In genomic region chr14:31536201-31536960, GRCh38 we compare ENCODE assay signal across 25 cellular contexts. TPM values are rescaled to one million over a fixed set of nuclear protein-coding genes. Genes with fewer than 3 reads are reported as not detected.
DNase-seq lines count a peak whose midpoint lies in the region; ATAC-seq and TF ChIP-seq lines count a peak whose summit lies in the region.
"Had no signal": no experiment of that assay in that cellular context is flagged by ENCODE, and none has a peak within 500 bp of the region (broad histone marks: within the 10 kb centered on the region; RNA-seq: fewer than 3 reads in every experiment).

No MANE protein-coding gene starts in this region.

- no peak for TF ChIP-seq POLR2A in breast epithelium (IDR thresholded peaks at IDR 0.05)

- no peaks in the 10 kb centered on the region for H3K36me3 Mint-ChIP-seq in stimulated activated effector memory CD8-positive, alpha-beta T cell treated with anti-CD3 and anti-CD28 coated beads, Interleukin-12 subunit alpha, Interleukin-12 subunit beta, amount 100 ng/mL, for 72 hours
- H3K36me3 Mint-ChIP-seq in activated naive CD4-positive, alpha-beta T cell treated with anti-CD3 and anti-CD28 coated beads, Interleukin-2, amount 10 ng/mL, durations not matched to agents 7 days and 5 days = no peaks in the 10 kb centered on the region

- no peaks in the 10 kb centered on the region for H3K9me3 Mint-ChIP-seq in stimulated activated effector memory CD8-positive, alpha-beta T cell treated with anti-CD3 and anti-CD28 coated beads, Interleukin-12 subunit alpha, Interleukin-12 subunit beta, amount 100 ng/mL, for 72 hours
- no peaks in the 10 kb centered on the region for H3K9me3 Mint-ChIP-seq in activated naive CD4-positive, alpha-beta T cell treated with anti-CD3 and anti-CD28 coated beads, Interleukin-2, amount 10 ng/mL, durations not matched to agents 7 days and 5 days
- H3K9me3 Mint-ChIP-seq: CD4-positive, alpha-beta T cell; HFFc6 had no signal

- 75% methylated on average over 5 of the region's 5 CpGs for WGBS in mammary epithelial cell (ENCODE audit: low coverage, missing lambda C conversion rate)

- no peaks in the 10 kb centered on the region for H3K79me2 ChIP-seq in mammary epithelial cell (ENCODE audit: insufficient read depth, low read length)

- dilution Hi-C loops in mammary epithelial cell (cut with HindIII; ENCODE audit: low sequenced_read_pairs) = no loop called here

- no peak overlapping the region for H2AFZ ChIP-seq in mammary epithelial cell (ENCODE audit: low read depth, low read length)

- no peaks in the 10 kb centered on the region for H3K36me3 ChIP-seq in mammary epithelial cell (ENCODE audit: insufficient read depth, low read length)
- H3K36me3 ChIP-seq in breast epithelium = no peaks in the 10 kb centered on the region

- no peaks in the 10 kb centered on the region for H3K27me3 ChIP-seq in mammary epithelial cell (ENCODE audit: insufficient read depth, low read length)
- H3K27me3 ChIP-seq in breast epithelium = no peaks in the 10 kb centered on the region

- peaks cover 4% of the 10 kb centered on the region for H3K27me3 Mint-ChIP-seq in activated naive CD4-positive, alpha-beta T cell treated with anti-CD3 and anti-CD28 coated beads, Interleukin-2, amount 10 ng/mL, durations not matched to agents 7 days and 5 days

- CTCF ChIA-PET in mammary epithelial cell (lab: Charles Lee; ENCODE audit: low non-redundant PET) = no interaction called here
- CTCF ChIA-PET in HEK293T (lab: Yijun Ruan, JAX) = no interaction called here
- CTCF ChIA-PET in activated naive CD4-positive, alpha-beta T cell treated with anti-CD3 and anti-CD28 coated beads, Interleukin-2, amount 10 ng/mL, durations not matched to agents 7 days and 5 days (lab: Charles Lee) = interaction anchor here (1.5 kb wide), 1 partner anchor 26 kb away, joined by 4 read pairs; no protein-coding TSS in a partner anchor

- in situ Hi-C loops in mammary epithelial cell (cut with MboI; ENCODE audit: low sequenced_read_pairs in 2 of 2) = no loop called here

- no peak overlapping the region for H3K27ac Mint-ChIP-seq in stimulated activated effector memory CD8-positive, alpha-beta T cell treated with anti-CD3 and anti-CD28 coated beads, Interleukin-12 subunit alpha, Interleukin-12 subunit beta, amount 100 ng/mL, for 72 hours
- H3K27ac Mint-ChIP-seq in activated naive CD4-positive, alpha-beta T cell treated with anti-CD3 and anti-CD28 coated beads, Interleukin-2, amount 10 ng/mL, durations not matched to agents 7 days and 5 days = no peak overlapping the region
- H3K27ac Mint-ChIP-seq: CD4-positive, alpha-beta T cell; HFFc6 had no signal

- intact Hi-C loops in mammary epithelial cell (cut with micrococcal nuclease) = no loop called here
- intact Hi-C loops in breast epithelium (cut with DNase I; ENCODE audit: low total_unique reads) = no loop called here

- H3K4me3 ChIP-seq in mammary epithelial cell (replicated peaks in 1 of 3; ENCODE audit: insufficient read depth in 1 of 3, low read depth in 2 of 3, low read length in 3 of 3) (no peak overlapping the region), breast epithelium (no peak overlapping the region), epithelial cell of esophagus (ENCODE audit: low read length) (no peak overlapping the region)

- DNase-seq in mammary epithelial cell = peak; percentile 45
- no peak for DNase-seq in breast epithelium (ENCODE audit: low spot score in 2 of 2)
- peak; percentile 33 for DNase-seq in M059J (ENCODE audit: low read depth)
- peak; percentile 29 for DNase-seq in epithelial cell of esophagus (ENCODE audit: low read depth)
- DNase-seq in stimulated activated effector memory CD8-positive, alpha-beta T cell treated with anti-CD3 and anti-CD28 coated beads, Interleukin-12 subunit alpha, Interleukin-12 subunit beta, amount 100 ng/mL, for 72 hours (ENCODE audit: low spot score in 2 of 2) = no peak
- DNase-seq in HEK293T (ENCODE audit: extremely low spot score) = no peak
- no peak for DNase-seq in activated naive CD4-positive, alpha-beta T cell treated with anti-CD3 and anti-CD28 coated beads, Interleukin-2, amount 10 ng/mL, durations not matched to agents 7 days and 5 days
- DNase-seq: Caco-2; CD4-positive, alpha-beta T cell; DMS153; HFFc6; NCI-H1417; NCI-H187; NCI-H2107; NCI-H2227 treated with DMSO at 0.1 percent for 48 hours; NCI-H510A treated with DMSO at 0.1 percent for 48 hours; NCI-H774; RPMI8226; SIG-M5 had no signal

- POLR2A ChIA-PET in HEK293T (lab: Yijun Ruan, JAX) = no interaction called here

- H3K9ac ChIP-seq in mammary epithelial cell (ENCODE audit: insufficient read depth, low read length) = no peak overlapping the region

- peak; percentile 60 for ATAC-seq in stimulated activated effector memory CD8-positive, alpha-beta T cell treated with anti-CD3 and anti-CD28 coated beads, Interleukin-12 subunit alpha, Interleukin-12 subunit beta, amount 100 ng/mL, for 72 hours
- ATAC-seq in HG02763 (IDR thresholded peaks at IDR 0.05; ENCODE audit: unreplicated experiment) = no peak

- H3K4me1 ChIP-seq in mammary epithelial cell (ENCODE audit: insufficient read depth, low read length) (peaks cover 8% of the 10 kb centered on the region), breast epithelium (no peaks in the 10 kb centered on the region)
- H3K4me1 ChIP-seq: Caco-2 had no signal

- H3K4me3 Mint-ChIP-seq in stimulated activated effector memory CD8-positive, alpha-beta T cell treated with anti-CD3 and anti-CD28 coated beads, Interleukin-12 subunit alpha, Interleukin-12 subunit beta, amount 100 ng/mL, for 72 hours = no peak overlapping the region
- no peak overlapping the region for H3K4me3 Mint-ChIP-seq in activated naive CD4-positive, alpha-beta T cell treated with anti-CD3 and anti-CD28 coated beads, Interleukin-2, amount 10 ng/mL, durations not matched to agents 7 days and 5 days
- H3K4me3 Mint-ChIP-seq: CD4-positive, alpha-beta T cell; HFFc6 had no signal

- H4K20me1 ChIP-seq in mammary epithelial cell (ENCODE audit: insufficient read depth, low read length) = no peaks in the 10 kb centered on the region

- BruUV-seq in mammary epithelial cell (replicated peaks; lab: Mats Ljungman, UMichigan) = no TSS peak

- H3K9me3 ChIP-seq in mammary epithelial cell (replicated peaks; ENCODE audit: insufficient read depth, low read length) (no peaks in the 10 kb centered on the region), breast epithelium (no peaks in the 10 kb centered on the region)
- H3K9me3 ChIP-seq: Caco-2 had no signal

- no peak overlapping the region for H3K4me2 ChIP-seq in mammary epithelial cell (ENCODE audit: insufficient read depth, low read depth, low read length)

- TF ChIP-seq CTCF in mammary epithelial cell (conservative IDR thresholded peaks at IDR 0.05 in 1 of 2, IDR thresholded peaks at IDR 0.05 in 1 of 2; ENCODE audit: extremely low read depth in 1 of 2, insufficient read depth in 1 of 2, low read depth in 1 of 2, low read length in 2 of 2) (no peak), breast epithelium (IDR thresholded peaks at IDR 0.05) (no peak), epithelial cell of esophagus (IDR thresholded peaks at IDR 0.05; ENCODE audit: insufficient read depth, low read depth, low read length, missing control alignments) (no peak)

- no peak overlapping the region for H3K27ac ChIP-seq in mammary epithelial cell (ENCODE audit: insufficient read depth, low read depth, low read length)
- H3K27ac ChIP-seq in breast epithelium = no peak overlapping the region

- H3K4me1 Mint-ChIP-seq in stimulated activated effector memory CD8-positive, alpha-beta T cell treated with anti-CD3 and anti-CD28 coated beads, Interleukin-12 subunit alpha, Interleukin-12 subunit beta, amount 100 ng/mL, for 72 hours = no peaks in the 10 kb centered on the region
- no peaks in the 10 kb centered on the region for H3K4me1 Mint-ChIP-seq in activated naive CD4-positive, alpha-beta T cell treated with anti-CD3 and anti-CD28 coated beads, Interleukin-2, amount 10 ng/mL, durations not matched to agents 7 days and 5 days

TF ChIP-seq in HEK293T, 16 proteins besides CTCF, POLR2A, EP300 and RAD21:
- TF ChIP-seq SP1 (IDR thresholded peaks at IDR 0.05) (no peak), LEF1 (IDR thresholded peaks at IDR 0.05; ENCODE audit: borderline replicate concordance) (no peak), ELF4 (IDR thresholded peaks at IDR 0.05) (no peak), CTBP1 (IDR thresholded peaks at IDR 0.05; ENCODE audit: borderline replicate concordance) (no peak), ARNT (IDR thresholded peaks at IDR 0.05) (no peak), SUZ12 (IDR thresholded peaks at IDR 0.05) (no peak), BHLHE40 (IDR thresholded peaks at IDR 0.05; ENCODE audit: borderline replicate concordance) (no peak), FOXA1 (IDR thresholded peaks at IDR 0.05) (no peak), L3MBTL2 (conservative IDR thresholded peaks at IDR 0.05) (no peak), NFRKB (IDR thresholded peaks at IDR 0.05) (no peak), ZNF384 (IDR thresholded peaks at IDR 0.05) (no peak)

RNA-seq across cellular contexts. Expression of gene NUBPL, which starts 24.8 kb away (rescaled TPM):
- total RNA-seq in mammary epithelial cell (10 to 100 TPM; 12.3 to 16.6 TPM), breast epithelium (10 to 100 TPM; 10.9 to 16.2 (median 12.5) TPM)
- polyA plus RNA-seq in mammary epithelial cell = 6.1 TPM
- 17.9 TPM for polyA minus RNA-seq in mammary epithelial cell
- total RNA-seq in M059J (2014; rRNA removed; shearing (Covaris generic)) = 6.2 and 11.8 TPM in 2 replicates

RNA-seq across cellular contexts. Expression of gene GPR33, which starts 48.5 kb away (rescaled TPM):
- total RNA-seq in mammary epithelial cell (not detected), breast epithelium (not detected)
- polyA plus RNA-seq in mammary epithelial cell = not detected
- not detected for polyA minus RNA-seq in mammary epithelial cell
- not detected in 2 replicates for total RNA-seq in M059J (2014; rRNA removed; shearing (Covaris generic))
- total RNA-seq: A172; Caco-2; CD4-positive, alpha-beta T cell; Daoy; H4; HFFc6; OCI-LY7 had no signal
- polyA plus RNA-seq: BJ had no signal

Comparison
In these comparisons a context has a peak if more than half of its experiments do, and no peak if none do; other contexts are left out.
1. DNase-seq: peak in mammary epithelial cell (single experiment), M059J (single experiment) and epithelial cell of esophagus (single experiment); none in breast epithelium (0 of 2), stimulated activated effector memory CD8-positive, alpha-beta T cell treated with anti-CD3 and anti-CD28 coated beads, Interleukin-12 subunit alpha, Interleukin-12 subunit beta, amount 100 ng/mL, for 72 hours (0 of 2), HEK293T (single experiment) and activated naive CD4-positive, alpha-beta T cell treated with anti-CD3 and anti-CD28 coated beads, Interleukin-2, amount 10 ng/mL, durations not matched to agents 7 days and 5 days (single experiment).